8 cellular contexts compared by ENCODE assay signal in the genomic region with DNA sequence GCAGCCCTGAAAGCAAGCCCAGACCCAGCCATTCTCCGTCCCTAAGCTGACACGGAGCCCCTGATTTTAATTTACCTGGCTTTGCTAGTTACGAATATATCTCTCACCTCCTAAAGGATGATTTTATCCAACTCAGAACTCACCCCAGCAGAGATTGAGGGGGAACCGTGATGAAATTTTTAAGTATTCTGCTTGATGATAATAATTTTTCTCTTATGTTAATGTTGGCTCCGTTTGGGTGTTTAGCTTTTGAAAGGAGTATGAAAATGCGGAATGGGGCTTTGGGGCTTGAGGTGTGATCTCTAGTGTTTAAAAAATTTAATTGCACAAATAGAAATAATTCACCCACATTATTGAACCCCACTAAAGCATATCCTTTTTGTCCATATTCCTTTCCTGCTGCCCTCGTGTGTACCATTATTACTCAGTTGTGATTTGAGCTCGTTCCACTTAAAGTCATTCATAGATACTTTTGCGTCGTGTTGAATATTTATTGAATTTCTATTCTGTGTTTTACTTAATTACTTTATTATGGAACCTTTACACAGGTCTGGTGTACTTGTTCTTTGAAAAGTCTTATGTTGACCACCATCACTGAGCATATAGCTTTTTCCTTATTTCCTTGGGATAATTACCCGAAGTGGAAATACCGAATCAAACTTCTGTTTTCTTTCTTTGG. TPM values are rescaled to one million over a fixed set of nuclear protein-coding genes. Genes with fewer than 3 reads are reported as not detected.
DNase-seq lines count a peak whose midpoint lies in the region; ATAC-seq lines count a peak whose summit lies in the region.

No MANE protein-coding gene starts in this region.

- ATAC-seq in GM21423 (IDR thresholded peaks at IDR 0.05; ENCODE audit: unreplicated experiment), result no peak

- H3K4me1 Mint-ChIP-seq in activated T-helper 2 cell treated with anti-CD3 and anti-CD28 coated beads, Interferon-gamma antibody, Interleukin-2, Interleukin-4, amounts not matched to agents 10 μg/mL and 5 μg/mL and 100 μg/mL, durations not matched to agents 14 hours and 24 hours and 36 hours (ENCODE audit: low read depth), result peaks cover 41% of the 10 kb centered on the region

- peak overlapping the region; percentile 91 for H3K4me3 ChIP-seq in iPS-20b (ENCODE audit: low read length)
- peak overlapping the region; percentile 72 to 83 (median 73) for H3K4me3 ChIP-seq in subcutaneous abdominal adipose tissue (ENCODE audit: low read depth in 1 of 5, low read length in 5 of 5)

- no peaks in the 10 kb centered on the region for H3K9me3 ChIP-seq in iPS-20b (ENCODE audit: insufficient read depth, low read depth, low read length)
- H3K9me3 ChIP-seq in subcutaneous abdominal adipose tissue (ENCODE audit: control insufficient read depth in 5 of 5, low read length in 5 of 5), result no peaks in the 10 kb centered on the region

- peak overlapping the region; percentile 44 for H3K27ac ChIP-seq in iPS-20b (ENCODE audit: low read length)
- H3K27ac ChIP-seq in subcutaneous abdominal adipose tissue (ENCODE audit: low read depth, low read length), result peak overlapping the region; percentile 58

- DNase-seq in NOMO-1 treated with DMSO at 0.1 percent for 48 hours (lab: John Stamatoyannopoulos, UW; ENCODE audit: unreplicated experiment), result peak; percentile 38
- no peak for DNase-seq in NOMO-1 treated with dmso at 0.1 percent for 144 hours (lab: John Stamatoyannopoulos, UW; ENCODE audit: unreplicated experiment)
- no peak for DNase-seq in activated T-helper 2 cell treated with anti-CD3 and anti-CD28 coated beads, Interferon-gamma antibody, Interleukin-2, Interleukin-4, amounts not matched to agents 10 μg/mL and 5 μg/mL and 100 μg/mL, durations not matched to agents 14 hours and 24 hours and 36 hours (ENCODE audit: low spot score)
- DNase-seq in T-helper 9 cell, result no peak
- DNase-seq in RPMI8226, result no peak

- H3K36me3 ChIP-seq in iPS-20b (ENCODE audit: insufficient read depth, low read depth, low read length) (peaks cover 6% of the 10 kb centered on the region; the same call in 1 of the 2 replicates), subcutaneous abdominal adipose tissue (ENCODE audit: control insufficient read depth in 5 of 5, insufficient read depth in 5 of 5, low read length in 5 of 5) (no peaks in the 10 kb centered on the region)

- H3K9ac ChIP-seq in iPS-20b (ENCODE audit: low read depth, low read length) (peak overlapping the region; percentile 91), subcutaneous abdominal adipose tissue (ENCODE audit: low read length in 5 of 5) (peak overlapping the region in 4 of 5 donors; percentile 43 to 84 (median 78))

- H3K4me3 Mint-ChIP-seq in activated T-helper 2 cell treated with anti-CD3 and anti-CD28 coated beads, Interferon-gamma antibody, Interleukin-2, Interleukin-4, amounts not matched to agents 10 μg/mL and 5 μg/mL and 100 μg/mL, durations not matched to agents 14 hours and 24 hours and 36 hours (ENCODE audit: low read depth), result peak overlapping the region; percentile 83

- no peaks in the 10 kb centered on the region for H3K27me3 ChIP-seq in iPS-20b (ENCODE audit: insufficient read depth, low read length)
- no peaks in the 10 kb centered on the region for H3K27me3 ChIP-seq in subcutaneous abdominal adipose tissue (ENCODE audit: control insufficient read depth in 5 of 5, insufficient read depth in 4 of 5, low read length in 5 of 5)

- H3K4me1 ChIP-seq in iPS-20b (ENCODE audit: insufficient read depth, low read length), result no peaks in the 10 kb centered on the region
- H3K4me1 ChIP-seq in subcutaneous abdominal adipose tissue (ENCODE audit: control insufficient read depth in 5 of 5, insufficient read depth in 5 of 5, low read length in 5 of 5), result peaks cover 0 to 37% (median 27%) of the 10 kb centered on the region in 5 donors

- intact Hi-C loops in activated T-helper 2 cell treated with anti-CD3 and anti-CD28 coated beads, Interferon-gamma antibody, Interleukin-2, Interleukin-4, amounts not matched to agents 10 μg/mL and 5 μg/mL and 100 μg/mL, durations not matched to agents 14 hours and 24 hours and 36 hours (cut with micrococcal nuclease), result no loop called here

- peaks cover 13% of the 10 kb centered on the region for H3K36me3 Mint-ChIP-seq in activated T-helper 2 cell treated with anti-CD3 and anti-CD28 coated beads, Interferon-gamma antibody, Interleukin-2, Interleukin-4, amounts not matched to agents 10 μg/mL and 5 μg/mL and 100 μg/mL, durations not matched to agents 14 hours and 24 hours and 36 hours (ENCODE audit: low read depth)

- no peaks in the 10 kb centered on the region for H3K27me3 Mint-ChIP-seq in activated T-helper 2 cell treated with anti-CD3 and anti-CD28 coated beads, Interferon-gamma antibody, Interleukin-2, Interleukin-4, amounts not matched to agents 10 μg/mL and 5 μg/mL and 100 μg/mL, durations not matched to agents 14 hours and 24 hours and 36 hours (ENCODE audit: low read depth)

- peak overlapping the region; percentile 80 for H3K27ac Mint-ChIP-seq in activated T-helper 2 cell treated with anti-CD3 and anti-CD28 coated beads, Interferon-gamma antibody, Interleukin-2, Interleukin-4, amounts not matched to agents 10 μg/mL and 5 μg/mL and 100 μg/mL, durations not matched to agents 14 hours and 24 hours and 36 hours

- H3K9me3 Mint-ChIP-seq in activated T-helper 2 cell treated with anti-CD3 and anti-CD28 coated beads, Interferon-gamma antibody, Interleukin-2, Interleukin-4, amounts not matched to agents 10 μg/mL and 5 μg/mL and 100 μg/mL, durations not matched to agents 14 hours and 24 hours and 36 hours, result no peaks in the 10 kb centered on the region

RNA-seq across cellular contexts. Expression of a gene that starts 0.8 kb away (rescaled TPM):
- total RNA-seq in activated T-helper 2 cell treated with anti-CD3 and anti-CD28 coated beads, Interferon-gamma antibody, Interleukin-2, Interleukin-4, amounts not matched to agents 10 μg/mL and 5 μg/mL and 100 μg/mL, durations not matched to agents 14 hours and 24 hours and 36 hours, result 70.6 and 76.4 TPM in 2 replicates
